20 cellular contexts compared by ENCODE assay signal in the genomic region with DNA sequence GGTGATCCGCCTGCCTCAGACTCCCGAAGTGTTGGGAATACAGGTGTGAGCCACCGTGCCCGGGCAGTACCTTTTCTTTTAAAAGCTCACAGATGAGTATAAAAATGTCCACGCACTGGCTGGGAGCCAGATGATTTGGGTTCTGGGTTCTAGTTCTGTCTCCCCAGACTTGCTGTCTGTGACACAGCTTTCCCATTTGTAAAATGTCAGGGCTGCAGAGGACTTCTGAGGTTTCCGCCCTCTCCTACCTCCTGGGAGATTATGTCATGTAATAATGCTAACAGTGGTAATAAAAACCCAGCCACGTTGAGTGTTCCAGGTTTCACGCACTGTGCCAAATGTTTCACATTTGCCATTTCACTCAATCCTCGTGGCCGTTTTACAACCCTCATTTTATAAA. TPM values are rescaled to one million over a fixed set of nuclear protein-coding genes. Genes with fewer than 3 reads are reported as not detected.
DNase-seq lines count a peak whose midpoint lies in the region; ATAC-seq and TF ChIP-seq lines count a peak whose summit lies in the region.
"Had no signal": no experiment of that assay in that cellular context is flagged by ENCODE, and none has a peak within 500 bp of the region (broad histone marks: within the 10 kb centered on the region; RNA-seq: fewer than 3 reads in every experiment).

No MANE protein-coding gene starts in this region.

- H3K4me3 Mint-ChIP-seq in T-helper 1 cell treated with Interleukin-12 subunit alpha and Interleukin-12 subunit beta and Interleukin-4 antibody, amounts not matched to agents 30 μg/mL and 1 μg/mL, for 36 hours = peak overlapping the region; percentile 65
- H3K4me3 Mint-ChIP-seq in T-helper 17 cell (peak overlapping the region; percentile 61), progenitor cell of endocrine pancreas (ENCODE audit: low read depth) (peak overlapping the region; percentile 62)

- no peak for ATAC-seq in T-helper 17 cell
- ATAC-seq: body of pancreas; heart right ventricle; HepG2; stimulated activated naive CD8-positive, alpha-beta T cell treated with anti-CD3 and anti-CD28 coated beads, Interleukin-15, Interleukin-2, amounts not matched to agents 100 U/mL and 50 U/mL, for 24 hours had no signal

- H3K36me3 Mint-ChIP-seq in T-helper 1 cell treated with Interleukin-12 subunit alpha and Interleukin-12 subunit beta and Interleukin-4 antibody, amounts not matched to agents 30 μg/mL and 1 μg/mL, for 36 hours (ENCODE audit: low read depth) = peaks cover 17% of the 10 kb centered on the region
- peaks cover 4% of the 10 kb centered on the region for H3K36me3 Mint-ChIP-seq in T-helper 17 cell (ENCODE audit: low read depth)
- H3K36me3 Mint-ChIP-seq in progenitor cell of endocrine pancreas (ENCODE audit: insufficient read depth) = peaks cover 8% of the 10 kb centered on the region

- H3K4me3 ChIP-seq in hepatocyte (no peak overlapping the region), coronary artery (no peak overlapping the region), A673 (ENCODE audit: low read depth, low read length, poor library complexity, severe bottlenecking) (no peak overlapping the region)
- H3K4me3 ChIP-seq: body of pancreas had no signal

- no peak overlapping the region for H2AFZ ChIP-seq in hepatocyte

- no peaks in the 10 kb centered on the region for H3K79me2 ChIP-seq in hepatocyte

- H3K4me1 Mint-ChIP-seq in T-helper 1 cell treated with Interleukin-12 subunit alpha and Interleukin-12 subunit beta and Interleukin-4 antibody, amounts not matched to agents 30 μg/mL and 1 μg/mL, for 36 hours (ENCODE audit: low read depth) = peaks cover 23% of the 10 kb centered on the region
- H3K4me1 Mint-ChIP-seq in T-helper 17 cell (peaks cover 23% of the 10 kb centered on the region), progenitor cell of endocrine pancreas (ENCODE audit: low read depth) (peaks cover 22% of the 10 kb centered on the region)

- 89% methylated on average over 10 of the region's 10 CpGs for WGBS in hepatocyte (ENCODE audit: low lambda C conversion rate, missing lambda C conversion rate)

- H3K27me3 ChIP-seq in hepatocyte (no peaks in the 10 kb centered on the region), A673 (replicated peaks; ENCODE audit: insufficient read depth, low read depth, low read length, poor library complexity) (no peaks in the 10 kb centered on the region)
- H3K27me3 ChIP-seq: BLaER1, body of pancreas, dorsolateral prefrontal cortex, esophagus muscularis mucosa, heart right ventricle had no signal

- no TSS peak for BruUV-seq in A673 (replicated peaks; lab: Mats Ljungman, UMichigan)

- H3K9me3 Mint-ChIP-seq in T-helper 1 cell treated with Interleukin-12 subunit alpha and Interleukin-12 subunit beta and Interleukin-4 antibody, amounts not matched to agents 30 μg/mL and 1 μg/mL, for 36 hours = no peaks in the 10 kb centered on the region
- no peaks in the 10 kb centered on the region for H3K9me3 Mint-ChIP-seq in progenitor cell of endocrine pancreas (ENCODE audit: low read depth)

- peak overlapping the region; percentile 70 for H3K27ac Mint-ChIP-seq in T-helper 1 cell treated with Interleukin-12 subunit alpha and Interleukin-12 subunit beta and Interleukin-4 antibody, amounts not matched to agents 30 μg/mL and 1 μg/mL, for 36 hours
- H3K27ac Mint-ChIP-seq in T-helper 17 cell (peak overlapping the region; percentile 92), progenitor cell of endocrine pancreas (peak overlapping the region; percentile 52)

- TF ChIP-seq CTCF in hepatocyte (IDR thresholded peaks at IDR 0.05; ENCODE audit: poor library complexity) (no peak), progenitor cell of endocrine pancreas (IDR thresholded peaks at IDR 0.05; ENCODE audit: unreplicated experiment) (no peak), coronary artery (IDR thresholded peaks at IDR 0.05) (no peak), A673 (conservative IDR thresholded peaks at IDR 0.05; ENCODE audit: low read depth, low read length) (no peak)

- no peaks in the 10 kb centered on the region for H3K9me2 ChIP-seq in hepatocyte (replicated peaks; ENCODE audit: insufficient read depth)

- H3K27ac ChIP-seq in hepatocyte = no peak overlapping the region
- no peak overlapping the region for H3K27ac ChIP-seq in coronary artery
- H3K27ac ChIP-seq in A673 (ENCODE audit: low read depth, low read length, poor library complexity, severe bottlenecking) = no peak overlapping the region
- H3K27ac ChIP-seq: BLaER1 had no signal

- POLR2A ChIA-PET in A673 (lab: Charles Lee; ENCODE audit: low non-redundant PET) = no interaction called here

- H3K9me3 ChIP-seq in T-helper 17 cell (ENCODE audit: control insufficient read depth, low read length, poor library complexity, severe bottlenecking) (no peaks in the 10 kb centered on the region), hepatocyte (ENCODE audit: low read depth) (no peaks in the 10 kb centered on the region), A673 (ENCODE audit: low read depth, low read length, poor library complexity, severe bottlenecking) (no peaks in the 10 kb centered on the region)
- H3K9me3 ChIP-seq: BLaER1, body of pancreas, esophagus muscularis mucosa, heart right ventricle had no signal

- DNase-seq in T-helper 1 cell (no peak), T-helper 17 cell (no peak), hepatocyte (ENCODE audit: low spot score) (peak; percentile 11), progenitor cell of endocrine pancreas (ENCODE audit: low spot score, unreplicated experiment) (no peak), coronary artery (ENCODE audit: low spot score) (no peak), A673 (ENCODE audit: low spot score) (no peak)
- no peak for DNase-seq in activated CD8-positive, alpha-beta memory T cell treated with anti-CD3 and anti-CD28 coated beads for 24 hours
- DNase-seq: activated effector memory CD4-positive, alpha-beta T cell treated with anti-CD3 and anti-CD28 coated beads, Interleukin-2, amount 50 U/mL, for 16 hours; DMS79; kidney glomerular epithelial cell; NCI-H1930; NCI-H524; stimulated activated naive CD8-positive, alpha-beta T cell treated with anti-CD3 and anti-CD28 coated beads, Interleukin-15, Interleukin-2, amounts not matched to agents 100 U/mL and 50 U/mL, for 24 hours had no signal

- intact Hi-C loops in A673 (cut with micrococcal nuclease; ENCODE audit: unreplicated experiment) = loop anchor here (5.0 kb wide), 1 partner anchor 52 kb away; no protein-coding TSS in a partner anchor

- H3K4me2 ChIP-seq in hepatocyte = no peak overlapping the region

- CTCF ChIA-PET in A673 (lab: Charles Lee) = no interaction called here

- peaks cover 26% of the 10 kb centered on the region for H4K20me1 ChIP-seq in hepatocyte (ENCODE audit: insufficient read depth, poor library complexity, severe bottlenecking)

- H3K27me3 Mint-ChIP-seq in T-helper 1 cell treated with Interleukin-12 subunit alpha and Interleukin-12 subunit beta and Interleukin-4 antibody, amounts not matched to agents 30 μg/mL and 1 μg/mL, for 36 hours (ENCODE audit: low read depth) = no peaks in the 10 kb centered on the region
- H3K27me3 Mint-ChIP-seq in T-helper 17 cell (no peaks in the 10 kb centered on the region), progenitor cell of endocrine pancreas (no peaks in the 10 kb centered on the region)

- H3K4me1 ChIP-seq in hepatocyte (ENCODE audit: insufficient read depth) (peaks cover 13% of the 10 kb centered on the region), A673 (ENCODE audit: insufficient read depth, low read length, poor library complexity, severe bottlenecking) (peaks cover 17% of the 10 kb centered on the region)

- H3K36me3 ChIP-seq in hepatocyte (replicated peaks; ENCODE audit: insufficient read depth, low read depth) = no peaks in the 10 kb centered on the region
- peaks cover 15% of the 10 kb centered on the region for H3K36me3 ChIP-seq in A673 (ENCODE audit: insufficient read depth, low read length, poor library complexity, severe bottlenecking)

RNA-seq across cellular contexts. Expression of gene PPP4R2, which starts 1.3 kb away (rescaled TPM):
- total RNA-seq in T-helper 17 cell (10 to 100 TPM; 60.1 to 65.1 TPM), hepatocyte (81.8 and 91.4 TPM in 2 replicates), progenitor cell of endocrine pancreas (117 and 130 TPM in 2 replicates), A673 (2021) (41.4 and 51.0 TPM in 2 replicates)
- polyA plus RNA-seq in hepatocyte = 51.0 and 58.8 TPM in 2 replicates
